ENCODE assay signal across 8 cellular contexts in genomic region chr6:165987483-165988305, GRCh38.
DNase-seq lines count a peak whose midpoint lies in the region; ATAC-seq and TF ChIP-seq lines count a peak whose summit lies in the region.

No MANE protein-coding gene starts in this region.

- POLR2A ChIA-PET in activated CD4-positive, alpha-beta T cell treated with anti-CD3 and anti-CD28 coated beads, Interleukin-2, amount 10 ng/mL, durations not matched to agents 7 days and 5 days (lab: Charles Lee) = no interaction called here

- H3K4me3 ChIP-seq in RWPE2 (ENCODE audit: severe bottlenecking) (peak overlapping the region; percentile 40), ovary (peak overlapping the region; percentile 67)

- H3K27ac Mint-ChIP-seq in activated CD4-positive, alpha-beta T cell treated with anti-CD3 and anti-CD28 coated beads, Interleukin-2, amount 10 ng/mL, durations not matched to agents 7 days and 5 days = no peak overlapping the region

- peaks cover 52% of the 10 kb centered on the region for H3K27me3 Mint-ChIP-seq in activated CD4-positive, alpha-beta T cell treated with anti-CD3 and anti-CD28 coated beads, Interleukin-2, amount 10 ng/mL, durations not matched to agents 7 days and 5 days

- H3K9me3 ChIP-seq in RWPE2 (ENCODE audit: severe bottlenecking) = no peaks in the 10 kb centered on the region
- H3K9me3 ChIP-seq in ovary = no peaks in the 10 kb centered on the region

- intact Hi-C loops in ovary (cut with DNase I) = loop anchor here in 3 of 4 donors (2.0 to 10.0 kb wide), 4 partner anchors 17 to 107 kb away; no protein-coding TSS in a partner anchor

- peak; percentile 67 for TF ChIP-seq POLR2A in ovary (IDR thresholded peaks at IDR 0.05)

- H3K36me3 Mint-ChIP-seq in activated CD4-positive, alpha-beta T cell treated with anti-CD3 and anti-CD28 coated beads, Interleukin-2, amount 10 ng/mL, durations not matched to agents 7 days and 5 days (ENCODE audit: low read depth) = no peaks in the 10 kb centered on the region

- H3K36me3 ChIP-seq in RWPE2 (ENCODE audit: low read depth) = no peaks in the 10 kb centered on the region
- H3K36me3 ChIP-seq in ovary = no peaks in the 10 kb centered on the region

- DNase-seq in DMS53 (lab: John Stamatoyannopoulos, UW) (peak; percentile 74), RWPE2 (ENCODE audit: low spot score) (no peak), globus pallidus (ENCODE audit: low spot score) (peak; percentile 48), ovary (peak; percentile 94 to 98 (median 97)), NCI-H345 treated with DMSO at 0.1 percent for 48 hours (lab: John Stamatoyannopoulos, UW; ENCODE audit: unreplicated experiment) (no peak)
- no peak for DNase-seq in central memory CD4-positive, alpha-beta T cell
- DNase-seq in activated CD4-positive, alpha-beta T cell treated with anti-CD3 and anti-CD28 coated beads, Interleukin-2, amount 10 ng/mL, durations not matched to agents 7 days and 5 days = no peak

- H3K27me3 ChIP-seq in RWPE2 (ENCODE audit: insufficient read depth, poor library complexity, severe bottlenecking) = peaks cover 29% of the 10 kb centered on the region
- no peaks in the 10 kb centered on the region for H3K27me3 ChIP-seq in ovary

- H3K4me3 Mint-ChIP-seq in activated CD4-positive, alpha-beta T cell treated with anti-CD3 and anti-CD28 coated beads, Interleukin-2, amount 10 ng/mL, durations not matched to agents 7 days and 5 days = no peak overlapping the region

- H3K27ac ChIP-seq in RWPE2 (ENCODE audit: poor library complexity, severe bottlenecking) = no peak overlapping the region
- H3K27ac ChIP-seq in ovary = peak overlapping the region; percentile 68 to 83

- CTCF ChIA-PET in activated CD4-positive, alpha-beta T cell treated with anti-CD3 and anti-CD28 coated beads, Interleukin-2, amount 10 ng/mL, durations not matched to agents 7 days and 5 days (lab: Charles Lee) = no interaction called here

- TF ChIP-seq CTCF in RWPE2 (IDR thresholded peaks at IDR 0.05; ENCODE audit: poor library complexity, severe bottlenecking) (no peak), ovary (IDR thresholded peaks at IDR 0.05) (no peak)

- peak; percentile 78 for ATAC-seq in RWPE2 (ENCODE audit: low read depth)
- no peak for ATAC-seq in GM18519 (IDR thresholded peaks at IDR 0.05; ENCODE audit: low FRiP score, unreplicated experiment)

- H3K9me3 Mint-ChIP-seq in activated CD4-positive, alpha-beta T cell treated with anti-CD3 and anti-CD28 coated beads, Interleukin-2, amount 10 ng/mL, durations not matched to agents 7 days and 5 days = no peaks in the 10 kb centered on the region

- peaks cover 6% of the 10 kb centered on the region for H3K4me1 Mint-ChIP-seq in activated CD4-positive, alpha-beta T cell treated with anti-CD3 and anti-CD28 coated beads, Interleukin-2, amount 10 ng/mL, durations not matched to agents 7 days and 5 days

- no peaks in the 10 kb centered on the region for H3K4me1 ChIP-seq in RWPE2 (ENCODE audit: insufficient read depth, poor library complexity, severe bottlenecking)
- H3K4me1 ChIP-seq in ovary (ENCODE audit: insufficient read depth) = peaks cover 7% of the 10 kb centered on the region

- WGBS in ovary, 3 donors = 0 to 1% (median 0%) methylated on average over 43 to 51 of the region's 51 CpGs

- peak; percentile 71 for TF ChIP-seq EP300 in ovary (IDR thresholded peaks at IDR 0.05)

Comparison
In these comparisons a context has a peak if more than half of its experiments do, and no peak if none do; other contexts are left out.
1. DNase-seq: peak in DMS53 (single experiment), globus pallidus (single experiment) and ovary (5 of 5); none in RWPE2 (single experiment), NCI-H345 treated with DMSO at 0.1 percent for 48 hours (single experiment), central memory CD4-positive, alpha-beta T cell (single experiment) and activated CD4-positive, alpha-beta T cell treated with anti-CD3 and anti-CD28 coated beads, Interleukin-2, amount 10 ng/mL, durations not matched to agents 7 days and 5 days (single experiment).